27 cellular contexts compared by ENCODE assay signal in the genomic region with DNA sequence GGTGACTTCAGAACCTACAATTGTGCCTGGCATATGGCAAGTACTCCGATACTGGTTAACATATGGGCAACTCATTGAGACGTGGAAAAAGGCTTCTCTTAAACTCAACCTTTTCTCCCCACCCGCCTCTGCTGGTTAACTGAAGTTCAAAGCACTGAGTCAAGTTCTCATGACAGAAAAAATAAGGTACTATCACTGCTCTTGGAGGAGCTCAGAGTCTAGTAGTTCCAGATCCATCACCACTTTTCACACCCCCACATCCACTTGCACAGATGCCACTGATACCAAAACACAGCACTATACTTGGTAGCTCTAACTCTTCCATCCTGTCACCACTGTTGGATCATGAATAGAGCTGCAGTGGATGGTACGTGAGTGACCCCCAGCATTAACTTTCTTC. TPM values are rescaled to one million over a fixed set of nuclear protein-coding genes. Genes with fewer than 3 reads are reported as not detected.
DNase-seq lines count a peak whose midpoint lies in the region; ATAC-seq and TF ChIP-seq lines count a peak whose summit lies in the region.
"Had no signal": no experiment of that assay in that cellular context is flagged by ENCODE, and none has a peak within 500 bp of the region (broad histone marks: within the 10 kb centered on the region; RNA-seq: fewer than 3 reads in every experiment).

No MANE protein-coding gene starts in this region.

- no peaks in the 10 kb centered on the region for H3K9me3 ChIP-seq in gastrocnemius medialis
- H3K9me3 ChIP-seq in right atrium auricular region: no peaks in the 10 kb centered on the region
- H3K9me3 ChIP-seq: neutrophil, psoas muscle had no signal

- H3K36me3 Mint-ChIP-seq in activated naive CD4-positive, alpha-beta T cell treated with anti-CD3 and anti-CD28 coated beads, Interleukin-2, amount 50 U/mL, for 72 hours: peaks cover 0 to 11% of the 10 kb centered on the region in 2 donors
- peaks cover 3% of the 10 kb centered on the region for H3K36me3 Mint-ChIP-seq in activated naive CD4-positive, alpha-beta T cell treated with anti-CD3 and anti-CD28 coated beads, Interleukin-2, amount 10 ng/mL, durations not matched to agents 7 days and 5 days
- H3K36me3 Mint-ChIP-seq in WTC11: no peaks in the 10 kb centered on the region
- no peaks in the 10 kb centered on the region for H3K36me3 Mint-ChIP-seq in naive B cell
- H3K36me3 Mint-ChIP-seq: brain had no signal

- intact Hi-C loops in gastrocnemius medialis (cut with DNase I; ENCODE audit: low total_unique reads): no loop called here

- peaks cover 25% of the 10 kb centered on the region for H3K4me1 Mint-ChIP-seq in activated naive CD4-positive, alpha-beta T cell treated with anti-CD3 and anti-CD28 coated beads, Interleukin-2, amount 10 ng/mL, durations not matched to agents 7 days and 5 days
- peaks cover 75% of the 10 kb centered on the region for H3K4me1 Mint-ChIP-seq in WTC11
- H3K4me1 Mint-ChIP-seq in naive B cell: peaks cover 74 to 89% (median 86%) of the 10 kb centered on the region in 3 donors

- H3K36me3 ChIP-seq in gastrocnemius medialis (no peaks in the 10 kb centered on the region), right atrium auricular region (no peaks in the 10 kb centered on the region)
- H3K36me3 ChIP-seq: neutrophil had no signal

- H3K4me1 ChIP-seq in gastrocnemius medialis (peaks cover 22 to 23% of the 10 kb centered on the region in 2 donors), right atrium auricular region (peaks cover 0 to 41% of the 10 kb centered on the region in 2 donors)

- H3K4me3 Mint-ChIP-seq in activated naive CD4-positive, alpha-beta T cell treated with anti-CD3 and anti-CD28 coated beads, Interleukin-2, amount 10 ng/mL, durations not matched to agents 7 days and 5 days: no peak overlapping the region
- H3K4me3 Mint-ChIP-seq in WTC11: no peak overlapping the region
- H3K4me3 Mint-ChIP-seq in naive B cell: no peak overlapping the region
- H3K4me3 Mint-ChIP-seq: brain; T-helper 2 cell treated with Interferon-gamma antibody and Interleukin-4, amounts not matched to agents 5 μg/mL and 100 μg/mL, for 36 hours had no signal

- POLR2A ChIA-PET in WTC11 (lab: Charles Lee): no interaction called here

- in situ Hi-C loops in gastrocnemius medialis (cut with MboI; ENCODE audit: low sequenced_read_pairs in 4 of 4): loop anchor here in 3 of 4 donors (25.0 kb wide), 1 partner anchor 167 kb away; no protein-coding TSS in a partner anchor

- no peak overlapping the region for H3K4me3 ChIP-seq in gastrocnemius medialis
- H3K4me3 ChIP-seq in right atrium auricular region: no peak overlapping the region
- H3K4me3 ChIP-seq: hepatocyte, psoas muscle had no signal

- no peaks in the 10 kb centered on the region for H3K27me3 ChIP-seq in gastrocnemius medialis
- H3K27me3 ChIP-seq in right atrium auricular region: no peaks in the 10 kb centered on the region
- H3K27me3 ChIP-seq: hepatocyte, neutrophil had no signal

- H3K9me3 Mint-ChIP-seq in activated naive CD4-positive, alpha-beta T cell treated with anti-CD3 and anti-CD28 coated beads, Interleukin-2, amount 50 U/mL, for 72 hours: no peaks in the 10 kb centered on the region
- no peaks in the 10 kb centered on the region for H3K9me3 Mint-ChIP-seq in activated naive CD4-positive, alpha-beta T cell treated with anti-CD3 and anti-CD28 coated beads, Interleukin-2, amount 10 ng/mL, durations not matched to agents 7 days and 5 days
- H3K9me3 Mint-ChIP-seq in WTC11 (no peaks in the 10 kb centered on the region), naive B cell (no peaks in the 10 kb centered on the region)
- H3K9me3 Mint-ChIP-seq: brain; T-helper 2 cell treated with Interferon-gamma antibody and Interleukin-4, amounts not matched to agents 5 μg/mL and 100 μg/mL, for 36 hours had no signal

- TF ChIP-seq POLR2A in gastrocnemius medialis (IDR thresholded peaks at IDR 0.05): no peak

- TF ChIP-seq CTCF in WTC11 (IDR thresholded peaks at IDR 0.05): no peak
- TF ChIP-seq CTCF in gastrocnemius medialis (IDR thresholded peaks at IDR 0.05 in 4 of 5, conservative IDR thresholded peaks at IDR 0.05 in 1 of 5): no peak
- TF ChIP-seq CTCF in right atrium auricular region (IDR thresholded peaks at IDR 0.05): no peak

- H3K27me3 Mint-ChIP-seq in activated naive CD4-positive, alpha-beta T cell treated with anti-CD3 and anti-CD28 coated beads, Interleukin-2, amount 10 ng/mL, durations not matched to agents 7 days and 5 days: no peaks in the 10 kb centered on the region
- H3K27me3 Mint-ChIP-seq in WTC11 (ENCODE audit: low read depth) (no peaks in the 10 kb centered on the region; the same call in 1 of the 2 replicates), naive B cell (no peaks in the 10 kb centered on the region)
- H3K27me3 Mint-ChIP-seq: brain had no signal

- peak overlapping the region; percentile 24 to 27 for H3K27ac Mint-ChIP-seq in activated naive CD4-positive, alpha-beta T cell treated with anti-CD3 and anti-CD28 coated beads, Interleukin-2, amount 50 U/mL, for 72 hours
- H3K27ac Mint-ChIP-seq in activated naive CD4-positive, alpha-beta T cell treated with anti-CD3 and anti-CD28 coated beads, Interleukin-2, amount 10 ng/mL, durations not matched to agents 7 days and 5 days: no peak overlapping the region
- H3K27ac Mint-ChIP-seq in WTC11 (peak overlapping the region; percentile 39; the same call in 1 of the 2 replicates), naive B cell (peak overlapping the region in 4 of 6 donors; percentile 24 to 76 (median 72))
- H3K27ac Mint-ChIP-seq: brain; T-helper 2 cell treated with Interferon-gamma antibody and Interleukin-4, amounts not matched to agents 5 μg/mL and 100 μg/mL, for 36 hours had no signal

- CTCF ChIA-PET in activated naive CD4-positive, alpha-beta T cell treated with anti-CD3 and anti-CD28 coated beads, Interleukin-2, amount 10 ng/mL, durations not matched to agents 7 days and 5 days (lab: Charles Lee): interaction anchor here (1.1 to 4.8 kb wide), 2 partner anchors 10 to 36 kb away, joined by 3 to 37 read pairs; partner anchors contain the start of gene CCDC6
- CTCF ChIA-PET in WTC11 (lab: Charles Lee): interaction anchor here (0.5 to 1.7 kb wide), 4 partner anchors 36 to 121 kb away, joined by 3 to 6 read pairs (median 4); partner anchors contain the start of gene CCDC6

- no peak for DNase-seq in activated naive CD4-positive, alpha-beta T cell treated with anti-CD3 and anti-CD28 coated beads, Interleukin-2, amount 50 U/mL, for 72 hours (ENCODE audit: low spot score in 2 of 2)
- DNase-seq in activated naive CD4-positive, alpha-beta T cell treated with anti-CD3 and anti-CD28 coated beads, Interleukin-2, amount 10 ng/mL, durations not matched to agents 7 days and 5 days: no peak
- DNase-seq in WTC11 (ENCODE audit: low spot score): no peak
- no peak for DNase-seq in naive B cell
- no peak for DNase-seq in gastrocnemius medialis
- no peak for DNase-seq in foreskin melanocyte
- DNase-seq in SW480 (ENCODE audit: low spot score): no peak
- DNase-seq in right atrium auricular region (ENCODE audit: low spot score): no peak
- DNase-seq: C1 segment of cervical spinal cord; effector CD8-positive, alpha-beta T cell; EL; erythroblast; foreskin fibroblast; mesendoderm; NCI-H1092 treated with DMSO at 0.1 percent for 48 hours; NCI-H2029 treated with DMSO at 0.1 percent for 48 hours; psoas muscle; stimulated activated CD8-positive, alpha-beta memory T cell treated with anti-CD3 and anti-CD28 coated beads, Interleukin-4, amount 100 ng/mL, for 48 hours; substantia nigra had no signal

- peak; percentile 44 to 73 for ATAC-seq in activated naive CD4-positive, alpha-beta T cell treated with anti-CD3 and anti-CD28 coated beads, Interleukin-2, amount 50 U/mL, for 72 hours
- ATAC-seq in WTC11 (no peak), naive B cell (ENCODE audit: low read depth in 2 of 2) (no peak), gastrocnemius medialis (no peak)
- ATAC-seq: HCT116, HepG2, left lobe of liver, psoas muscle had no signal

- H3K27ac ChIP-seq in gastrocnemius medialis: no peak overlapping the region
- H3K27ac ChIP-seq in right atrium auricular region: no peak overlapping the region
- H3K27ac ChIP-seq: hepatocyte, neutrophil, psoas muscle, RWPE1 had no signal

TF ChIP-seq in WTC11, 78 proteins besides CTCF, POLR2A, EP300 and RAD21 (continues in another document):
- no peak for TF ChIP-seq NR2C2 (CRISPR knock-in tag; IDR thresholded peaks at IDR 0.05)
- no peak for TF ChIP-seq TCF7 (CRISPR knock-in tag; IDR thresholded peaks at IDR 0.05; ENCODE audit: low read depth)
- TF ChIP-seq NR1H2 (CRISPR knock-in tag; IDR thresholded peaks at IDR 0.05): no peak
- no peak for TF ChIP-seq ZNF281 (CRISPR knock-in tag; IDR thresholded peaks at IDR 0.05)
- no peak for TF ChIP-seq IRF1 (CRISPR knock-in tag; IDR thresholded peaks at IDR 0.05)

RNA-seq across cellular contexts. Expression of gene CCDC6, which starts 36.2 kb away (rescaled TPM):
- total RNA-seq in activated naive CD4-positive, alpha-beta T cell treated with anti-CD3 and anti-CD28 coated beads, Interleukin-2, amount 50 U/mL, for 72 hours: 10 to 100 TPM; 28.9 to 66.0 TPM
- total RNA-seq in WTC11 (2021) (48.4 to 55.2 TPM (median 49.8 TPM) in 3 replicates), gastrocnemius medialis (10 to 100 TPM; 26.6 to 43.3 (median 29.5) TPM), right atrium auricular region (10 to 100 TPM; 19.1 to 22.7 TPM)
- 10 to 100 TPM in 4 of 6 donors, 1 to 10 TPM in 2; 7.8 to 20.9 (median 11.7) TPM for polyA plus RNA-seq in naive B cell (ENCODE audit: low read depth in 6 of 6)

Comparison
In these comparisons a context has a peak if more than half of its experiments do, and no peak if none do; other contexts are left out.
1. ATAC-seq: peak in activated naive CD4-positive, alpha-beta T cell treated with anti-CD3 and anti-CD28 coated beads, Interleukin-2, amount 50 U/mL, for 72 hours (2 of 2); none in WTC11 (single experiment), naive B cell (0 of 2) and gastrocnemius medialis (0 of 2).